In the genomic region with DNA sequence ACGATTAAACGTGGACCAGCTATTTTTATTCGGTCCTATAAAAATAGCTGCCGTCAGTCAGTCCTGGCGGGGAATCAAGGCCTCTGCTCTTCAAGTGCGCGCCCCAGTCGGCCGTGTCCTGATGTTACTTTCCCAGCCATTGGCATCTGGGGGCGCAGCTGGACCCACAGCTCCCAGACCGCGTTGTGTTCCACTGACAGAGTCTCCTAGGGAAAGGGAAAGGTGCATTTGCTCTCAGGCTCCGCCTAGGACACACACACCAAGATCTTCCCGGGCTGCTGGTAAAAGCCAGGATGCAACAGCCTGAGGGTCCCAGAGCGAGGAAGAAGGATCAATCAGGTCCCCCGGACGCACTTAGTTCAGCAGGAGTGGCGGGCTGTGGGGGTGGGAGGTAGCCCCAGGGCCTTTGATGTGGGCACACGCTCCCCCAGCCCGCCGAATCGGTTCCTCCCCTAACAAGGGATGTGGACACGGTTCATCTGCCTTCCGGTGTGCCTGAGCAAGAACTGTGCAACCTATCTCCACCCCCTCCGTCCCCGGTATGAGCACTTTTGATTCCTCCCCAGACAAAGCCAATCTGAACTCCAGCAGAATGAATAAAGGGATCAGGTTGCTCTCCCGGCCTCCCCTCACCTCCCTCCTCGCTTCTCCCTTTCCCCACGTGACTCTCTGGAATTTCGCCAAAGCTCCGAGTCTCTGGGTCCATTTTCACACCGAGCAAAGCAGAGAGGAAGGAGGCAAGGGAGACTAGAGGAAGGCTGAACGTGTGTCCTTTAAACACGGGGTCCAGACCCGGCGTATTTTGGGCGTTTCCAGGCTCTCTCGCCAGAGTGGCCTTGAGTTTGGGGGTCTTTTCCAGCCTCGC, we compare ENCODE assay signal across 1 cellular context.
TF ChIP-seq lines count a peak whose summit lies in the region.

No MANE protein-coding gene starts in this region.

TF ChIP-seq in HepG2, 621 proteins besides CTCF, POLR2A, EP300 and RAD21 (continued from another document and continues in another):
- TF ChIP-seq DBP (CRISPR knock-in tag; IDR thresholded peaks at IDR 0.05; ENCODE audit: not compliant biosample characterization), result no peak
- TF ChIP-seq, protein P1, sequence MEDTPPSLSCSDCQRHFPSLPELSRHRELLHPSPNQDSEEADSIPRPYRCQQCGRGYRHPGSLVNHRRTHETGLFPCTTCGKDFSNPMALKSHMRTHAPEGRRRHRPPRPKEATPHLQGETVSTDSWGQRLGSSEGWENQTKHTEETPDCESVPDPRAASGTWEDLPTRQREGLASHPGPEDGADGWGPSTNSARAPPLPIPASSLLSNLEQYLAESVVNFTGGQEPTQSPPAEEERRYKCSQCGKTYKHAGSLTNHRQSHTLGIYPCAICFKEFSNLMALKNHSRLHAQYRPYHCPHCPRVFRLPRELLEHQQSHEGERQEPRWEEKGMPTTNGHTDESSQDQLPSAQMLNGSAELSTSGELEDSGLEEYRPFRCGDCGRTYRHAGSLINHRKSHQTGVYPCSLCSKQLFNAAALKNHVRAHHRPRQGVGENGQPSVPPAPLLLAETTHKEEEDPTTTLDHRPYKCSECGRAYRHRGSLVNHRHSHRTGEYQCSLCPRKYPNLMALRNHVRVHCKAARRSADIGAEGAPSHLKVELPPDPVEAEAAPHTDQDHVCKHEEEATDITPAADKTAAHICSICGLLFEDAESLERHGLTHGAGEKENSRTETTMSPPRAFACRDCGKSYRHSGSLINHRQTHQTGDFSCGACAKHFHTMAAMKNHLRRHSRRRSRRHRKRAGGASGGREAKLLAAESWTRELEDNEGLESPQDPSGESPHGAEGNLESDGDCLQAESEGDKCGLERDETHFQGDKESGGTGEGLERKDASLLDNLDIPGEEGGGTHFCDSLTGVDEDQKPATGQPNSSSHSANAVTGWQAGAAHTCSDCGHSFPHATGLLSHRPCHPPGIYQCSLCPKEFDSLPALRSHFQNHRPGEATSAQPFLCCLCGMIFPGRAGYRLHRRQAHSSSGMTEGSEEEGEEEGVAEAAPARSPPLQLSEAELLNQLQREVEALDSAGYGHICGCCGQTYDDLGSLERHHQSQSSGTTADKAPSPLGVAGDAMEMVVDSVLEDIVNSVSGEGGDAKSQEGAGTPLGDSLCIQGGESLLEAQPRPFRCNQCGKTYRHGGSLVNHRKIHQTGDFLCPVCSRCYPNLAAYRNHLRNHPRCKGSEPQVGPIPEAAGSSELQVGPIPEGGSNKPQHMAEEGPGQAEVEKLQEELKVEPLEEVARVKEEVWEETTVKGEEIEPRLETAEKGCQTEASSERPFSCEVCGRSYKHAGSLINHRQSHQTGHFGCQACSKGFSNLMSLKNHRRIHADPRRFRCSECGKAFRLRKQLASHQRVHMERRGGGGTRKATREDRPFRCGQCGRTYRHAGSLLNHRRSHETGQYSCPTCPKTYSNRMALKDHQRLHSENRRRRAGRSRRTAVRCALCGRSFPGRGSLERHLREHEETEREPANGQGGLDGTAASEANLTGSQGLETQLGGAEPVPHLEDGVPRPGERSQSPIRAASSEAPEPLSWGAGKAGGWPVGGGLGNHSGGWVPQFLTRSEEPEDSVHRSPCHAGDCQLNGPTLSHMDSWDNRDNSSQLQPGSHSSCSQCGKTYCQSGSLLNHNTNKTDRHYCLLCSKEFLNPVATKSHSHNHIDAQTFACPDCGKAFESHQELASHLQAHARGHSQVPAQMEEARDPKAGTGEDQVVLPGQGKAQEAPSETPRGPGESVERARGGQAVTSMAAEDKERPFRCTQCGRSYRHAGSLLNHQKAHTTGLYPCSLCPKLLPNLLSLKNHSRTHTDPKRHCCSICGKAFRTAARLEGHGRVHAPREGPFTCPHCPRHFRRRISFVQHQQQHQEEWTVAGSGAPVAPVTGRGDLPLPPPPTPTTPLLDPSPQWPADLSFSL (CRISPR knock-in tag; IDR thresholded peaks at IDR 0.05), result peak; percentile 72
- TF ChIP-seq, protein P2, sequence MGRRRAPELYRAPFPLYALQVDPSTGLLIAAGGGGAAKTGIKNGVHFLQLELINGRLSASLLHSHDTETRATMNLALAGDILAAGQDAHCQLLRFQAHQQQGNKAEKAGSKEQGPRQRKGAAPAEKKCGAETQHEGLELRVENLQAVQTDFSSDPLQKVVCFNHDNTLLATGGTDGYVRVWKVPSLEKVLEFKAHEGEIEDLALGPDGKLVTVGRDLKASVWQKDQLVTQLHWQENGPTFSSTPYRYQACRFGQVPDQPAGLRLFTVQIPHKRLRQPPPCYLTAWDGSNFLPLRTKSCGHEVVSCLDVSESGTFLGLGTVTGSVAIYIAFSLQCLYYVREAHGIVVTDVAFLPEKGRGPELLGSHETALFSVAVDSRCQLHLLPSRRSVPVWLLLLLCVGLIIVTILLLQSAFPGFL (CRISPR knock-in tag; IDR thresholded peaks at IDR 0.05), result no peak
- TF ChIP-seq ZNF703 (CRISPR knock-in tag; IDR thresholded peaks at IDR 0.05; ENCODE audit: borderline replicate concordance), result no peak
- 0 out of 2 replicates have a peak, but pooled peaks have one; percentile 11 for TF ChIP-seq ONECUT2 (CRISPR knock-in tag; IDR thresholded peaks at IDR 0.05)
- TF ChIP-seq, protein P3, sequence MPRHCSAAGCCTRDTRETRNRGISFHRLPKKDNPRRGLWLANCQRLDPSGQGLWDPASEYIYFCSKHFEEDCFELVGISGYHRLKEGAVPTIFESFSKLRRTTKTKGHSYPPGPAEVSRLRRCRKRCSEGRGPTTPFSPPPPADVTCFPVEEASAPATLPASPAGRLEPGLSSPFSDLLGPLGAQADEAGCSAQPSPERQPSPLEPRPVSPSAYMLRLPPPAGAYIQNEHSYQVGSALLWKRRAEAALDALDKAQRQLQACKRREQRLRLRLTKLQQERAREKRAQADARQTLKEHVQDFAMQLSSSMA (CRISPR knock-in tag; IDR thresholded peaks at IDR 0.05), result no peak
- no peak for TF ChIP-seq FIP1L1 (IDR thresholded peaks at IDR 0.05; ENCODE audit: borderline replicate concordance, insufficient read depth, low read depth, low read length)
- TF ChIP-seq SNAPC5 (CRISPR knock-in tag; IDR thresholded peaks at IDR 0.05; ENCODE audit: borderline replicate concordance), result no peak
- TF ChIP-seq HIVEP1 (CRISPR knock-in tag; IDR thresholded peaks at IDR 0.05), result no peak
- peak; percentile 85 for TF ChIP-seq ZNF800 (CRISPR knock-in tag; IDR thresholded peaks at IDR 0.05)
- no peak for TF ChIP-seq SP140L (CRISPR knock-in tag; IDR thresholded peaks at IDR 0.05; ENCODE audit: borderline replicate concordance)
- TF ChIP-seq NAIF1 (CRISPR knock-in tag; IDR thresholded peaks at IDR 0.05; ENCODE audit: borderline replicate concordance), result 0 out of 2 replicates have a peak, but pooled peaks have one; percentile 17
- peak; percentile 41 for TF ChIP-seq ZNF746 (CRISPR knock-in tag; IDR thresholded peaks at IDR 0.05)
- TF ChIP-seq, protein P4, sequence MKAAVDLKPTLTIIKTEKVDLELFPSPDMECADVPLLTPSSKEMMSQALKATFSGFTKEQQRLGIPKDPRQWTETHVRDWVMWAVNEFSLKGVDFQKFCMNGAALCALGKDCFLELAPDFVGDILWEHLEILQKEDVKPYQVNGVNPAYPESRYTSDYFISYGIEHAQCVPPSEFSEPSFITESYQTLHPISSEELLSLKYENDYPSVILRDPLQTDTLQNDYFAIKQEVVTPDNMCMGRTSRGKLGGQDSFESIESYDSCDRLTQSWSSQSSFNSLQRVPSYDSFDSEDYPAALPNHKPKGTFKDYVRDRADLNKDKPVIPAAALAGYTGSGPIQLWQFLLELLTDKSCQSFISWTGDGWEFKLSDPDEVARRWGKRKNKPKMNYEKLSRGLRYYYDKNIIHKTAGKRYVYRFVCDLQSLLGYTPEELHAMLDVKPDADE (CRISPR knock-in tag; IDR thresholded peaks at IDR 0.05), result no peak
- TF ChIP-seq THYN1 (CRISPR knock-in tag; IDR thresholded peaks at IDR 0.05; ENCODE audit: borderline replicate concordance, low read depth), result 0 out of 2 replicates have a peak, but pooled peaks have one; percentile 79
- TF ChIP-seq ZHX1 (CRISPR knock-in tag; IDR thresholded peaks at IDR 0.05; ENCODE audit: low read depth), result no peak; the same call in 1 of the 2 replicates
- TF ChIP-seq, protein P5, sequence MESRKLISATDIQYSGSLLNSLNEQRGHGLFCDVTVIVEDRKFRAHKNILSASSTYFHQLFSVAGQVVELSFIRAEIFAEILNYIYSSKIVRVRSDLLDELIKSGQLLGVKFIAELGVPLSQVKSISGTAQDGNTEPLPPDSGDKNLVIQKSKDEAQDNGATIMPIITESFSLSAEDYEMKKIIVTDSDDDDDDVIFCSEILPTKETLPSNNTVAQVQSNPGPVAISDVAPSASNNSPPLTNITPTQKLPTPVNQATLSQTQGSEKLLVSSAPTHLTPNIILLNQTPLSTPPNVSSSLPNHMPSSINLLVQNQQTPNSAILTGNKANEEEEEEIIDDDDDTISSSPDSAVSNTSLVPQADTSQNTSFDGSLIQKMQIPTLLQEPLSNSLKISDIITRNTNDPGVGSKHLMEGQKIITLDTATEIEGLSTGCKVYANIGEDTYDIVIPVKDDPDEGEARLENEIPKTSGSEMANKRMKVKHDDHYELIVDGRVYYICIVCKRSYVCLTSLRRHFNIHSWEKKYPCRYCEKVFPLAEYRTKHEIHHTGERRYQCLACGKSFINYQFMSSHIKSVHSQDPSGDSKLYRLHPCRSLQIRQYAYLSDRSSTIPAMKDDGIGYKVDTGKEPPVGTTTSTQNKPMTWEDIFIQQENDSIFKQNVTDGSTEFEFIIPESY (CRISPR knock-in tag; IDR thresholded peaks at IDR 0.05), result no peak
- no peak for TF ChIP-seq BRCA1 (CRISPR knock-in tag; IDR thresholded peaks at IDR 0.05)
